ENCODE assay signal across 8 cellular contexts in the genomic region with DNA sequence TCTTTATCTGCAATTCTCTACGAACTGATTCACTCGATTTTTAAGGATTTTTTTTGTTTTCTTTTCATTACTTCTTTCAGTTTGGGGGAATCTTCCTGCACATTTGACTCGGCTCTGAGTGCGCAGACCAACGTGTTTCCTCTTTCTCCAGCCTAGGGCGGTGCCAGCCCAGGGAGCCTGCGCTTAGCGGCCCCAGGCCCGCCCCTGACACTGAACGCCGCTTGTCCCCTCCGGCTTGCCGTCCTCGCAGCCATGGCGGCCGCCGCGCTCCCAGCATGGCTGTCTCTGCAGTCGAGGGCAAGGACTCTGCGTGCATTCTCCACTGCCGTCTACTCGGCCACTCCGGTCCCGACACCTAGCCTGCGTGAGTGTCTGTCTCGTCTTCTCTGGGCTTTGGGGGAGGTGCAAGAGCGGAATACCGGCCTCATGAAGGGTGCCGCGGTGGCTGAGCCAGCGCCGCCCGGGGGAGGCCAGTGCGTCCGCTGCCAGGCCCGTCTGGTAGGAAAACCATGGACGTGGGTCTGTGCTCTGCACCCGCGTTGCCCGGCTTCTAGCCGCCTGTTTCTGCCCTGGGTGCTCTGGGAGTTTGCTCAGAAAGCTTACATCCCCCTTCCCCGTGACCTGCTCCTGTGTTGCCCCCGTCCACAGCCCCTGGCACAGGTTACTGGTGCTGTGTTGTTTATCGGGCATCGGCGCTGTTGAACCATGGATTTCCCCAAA. TPM values are rescaled to one million over a fixed set of nuclear protein-coding genes. Genes with fewer than 3 reads are reported as not detected.
DNase-seq lines count a peak whose midpoint lies in the region; ATAC-seq, FAIRE-seq and TF ChIP-seq lines count a peak whose summit lies in the region.

A gene (plus strand): TSS at position 241 of the 720 bp plus-strand sequence. CDS start 12 bp downstream, at position 253.

- no peaks in the 10 kb centered on the region for H3K9me3 ChIP-seq in HUES48 (ENCODE audit: control insufficient read depth, insufficient read depth, low read length)
- H3K9me3 ChIP-seq in OCI-LY3 (ENCODE audit: insufficient read depth, low read length), result no peaks in the 10 kb centered on the region
- H3K9me3 ChIP-seq in endothelial cell of umbilical vein (replicated peaks; ENCODE audit: control insufficient read depth, insufficient read depth, low read length), result no peaks in the 10 kb centered on the region
- no peaks in the 10 kb centered on the region for H3K9me3 ChIP-seq in mucosa of descending colon

- TF ChIP-seq CTCF in OCI-LY3 (IDR thresholded peaks at IDR 0.05; ENCODE audit: low read depth, low read length) (no peak), endothelial cell of umbilical vein (IDR thresholded peaks at IDR 0.05; ENCODE audit: extremely low read depth in 1 of 2, insufficient read depth in 1 of 2, low read depth in 1 of 2, low read length in 2 of 2) (no peak), mucosa of descending colon (IDR thresholded peaks at IDR 0.05) (no peak)

- peaks cover 50% of the 10 kb centered on the region for H3K79me2 ChIP-seq in OCI-LY3 (ENCODE audit: low read length)
- H3K79me2 ChIP-seq in endothelial cell of umbilical vein (ENCODE audit: control insufficient read depth, insufficient read depth, low read length), result peaks cover 44% of the 10 kb centered on the region

- intact Hi-C loops in endothelial cell of umbilical vein (cut with micrococcal nuclease), result no loop called here
- intact Hi-C loops in mucosa of descending colon (cut with DNase I, micrococcal nuclease), result no loop called here

- H3K4me1 ChIP-seq in HUES48 (ENCODE audit: control insufficient read depth, insufficient read depth, low read length), result peaks cover 9% of the 10 kb centered on the region
- peaks cover 12% of the 10 kb centered on the region for H3K4me1 ChIP-seq in OCI-LY3 (ENCODE audit: low read length)
- H3K4me1 ChIP-seq in endothelial cell of umbilical vein (ENCODE audit: control insufficient read depth, extremely low read depth, insufficient read depth, low read length), result peaks cover 10% of the 10 kb centered on the region
- no peaks in the 10 kb centered on the region for H3K4me1 ChIP-seq in mucosa of descending colon (ENCODE audit: low read depth)

- POLR2A ChIA-PET in endothelial cell of umbilical vein (lab: Charles Lee), result no interaction called here

- peak; percentile 97 for ATAC-seq in GM21423 (IDR thresholded peaks at IDR 0.05; ENCODE audit: unreplicated experiment)
- ATAC-seq in mucosa of descending colon, result peak; percentile 99

- TF ChIP-seq POLR2A in endothelial cell of umbilical vein (IDR thresholded peaks at IDR 0.05; ENCODE audit: low read depth, low read length), result peak; percentile 87

- CTCF ChIA-PET in endothelial cell of umbilical vein (lab: Charles Lee), result no interaction called here

- peak within 1 kb of the TSS; percentile 80 for H3K4me2 ChIP-seq in OCI-LY3 (ENCODE audit: low read length)
- peak within 1 kb of the TSS; percentile 84 for H3K4me2 ChIP-seq in endothelial cell of umbilical vein (ENCODE audit: insufficient read depth, low read length)

- TSS peak; percentile 49 for BruUV-seq in endothelial cell of umbilical vein (replicated peaks; lab: Mats Ljungman, UMichigan)

- H3K27me3 ChIP-seq in HUES48 (ENCODE audit: control insufficient read depth, insufficient read depth, low read length) (no peaks in the 10 kb centered on the region), OCI-LY3 (ENCODE audit: low read depth, low read length) (no peaks in the 10 kb centered on the region), endothelial cell of umbilical vein (ENCODE audit: control insufficient read depth in 2 of 2, insufficient read depth in 2 of 2, low read length in 2 of 2) (no peaks in the 10 kb centered on the region)

- H3K4me3 ChIP-seq in HUES48 (ENCODE audit: low read depth, low read length) (peak within 1 kb of the TSS; percentile 87), OCI-LY3 (ENCODE audit: low read length) (peak within 1 kb of the TSS; percentile 96), endothelial cell of umbilical vein (replicated peaks in 1 of 3; ENCODE audit: insufficient read depth in 1 of 3, low read depth in 1 of 3, low read length in 3 of 3) (peak within 1 kb of the TSS; percentile 86 to 93 (median 91)), mucosa of descending colon (peak within 1 kb of the TSS; percentile 88)

- H4K20me1 ChIP-seq in OCI-LY3 (ENCODE audit: insufficient read depth, low read length), result peaks cover 11% of the 10 kb centered on the region
- no peaks in the 10 kb centered on the region for H4K20me1 ChIP-seq in endothelial cell of umbilical vein (replicated peaks; ENCODE audit: control insufficient read depth, extremely low read depth, insufficient read depth, low read length)

- DNase-seq in DMS 273 (lab: John Stamatoyannopoulos, UW; ENCODE audit: unreplicated experiment) (peak; percentile 91), activated T-cell treated with anti-CD3 and anti-CD28 coated beads for 1 hour (ENCODE audit: low read depth) (peak; percentile 84), endothelial cell of umbilical vein (ENCODE audit: low read depth, low spot score) (peak; percentile 94), mucosa of descending colon (peak; percentile 94 to 95 (median 95))
- peak; percentile 75 to 86 for DNase-seq in stimulated activated CD8-positive, alpha-beta memory T cell treated with anti-CD3 and anti-CD28 coated beads, Interleukin-4, amount 100 ng/mL, for 1 hour (ENCODE audit: low read depth in 2 of 2, low spot score in 1 of 2)

- dilution Hi-C loops in endothelial cell of umbilical vein (cut with MboI; ENCODE audit: extremely low pct_ligation_motif_present, low sequenced_read_pairs), result no loop called here

- H3K36me3 ChIP-seq in HUES48 (ENCODE audit: control insufficient read depth, insufficient read depth, low read length) (peaks cover 15% of the 10 kb centered on the region), OCI-LY3 (replicated peaks; ENCODE audit: low read depth, low read length) (peaks cover 3% of the 10 kb centered on the region), endothelial cell of umbilical vein (ENCODE audit: control insufficient read depth in 2 of 2, extremely low read depth in 1 of 2, insufficient read depth in 2 of 2, low read length in 2 of 2) (no peaks in the 10 kb centered on the region), mucosa of descending colon (ENCODE audit: low read depth) (no peaks in the 10 kb centered on the region)

- peak; percentile 86 for FAIRE-seq in endothelial cell of umbilical vein (lab: Jason Lieb, UNC)

- H3K9me1 ChIP-seq in endothelial cell of umbilical vein (replicated peaks; ENCODE audit: control insufficient read depth, extremely low read depth, insufficient read depth, low read length), result no peaks in the 10 kb centered on the region

- H2AFZ ChIP-seq in OCI-LY3 (ENCODE audit: low read depth, low read length), result peak within 1 kb of the TSS; percentile 88
- H2AFZ ChIP-seq in endothelial cell of umbilical vein (ENCODE audit: low read depth, low read length), result peak within 1 kb of the TSS; percentile 93

- H3K27ac ChIP-seq in HUES48 (ENCODE audit: low read depth, low read length) (peak within 1 kb of the TSS; percentile 67), OCI-LY3 (ENCODE audit: low read length) (peak within 1 kb of the TSS; percentile 50), endothelial cell of umbilical vein (ENCODE audit: insufficient read depth, low read depth, low read length) (peak within 1 kb of the TSS; percentile 46)

- H3K9ac ChIP-seq in HUES48 (ENCODE audit: low read depth, low read length) (peak within 1 kb of the TSS; percentile 85), OCI-LY3 (ENCODE audit: low read length) (peak within 1 kb of the TSS; percentile 88), endothelial cell of umbilical vein (replicated peaks; ENCODE audit: extremely low read depth, insufficient read depth, low read length) (peak within 1 kb of the TSS; percentile 67)

TF ChIP-seq in endothelial cell of umbilical vein, 7 proteins besides CTCF, POLR2A, EP300 and RAD21:
- TF ChIP-seq POLR2AphosphoS5 (IDR thresholded peaks at IDR 0.05; ENCODE audit: insufficient read depth, low read depth, low read length) (peak; percentile 97), EZH2 (IDR thresholded peaks at IDR 0.05; ENCODE audit: borderline replicate concordance, low read depth, low read length, severe bottlenecking) (no peak), MYC (IDR thresholded peaks at IDR 0.05; ENCODE audit: low read depth, low read length) (peak; percentile 92), GATA2 (IDR thresholded peaks at IDR 0.05; ENCODE audit: insufficient read depth, insufficient read length, low read depth, low read length) (no peak), FOS (IDR thresholded peaks at IDR 0.05; ENCODE audit: borderline replicate concordance, insufficient read depth, low read length) (no peak), JUN (IDR thresholded peaks at IDR 0.05; ENCODE audit: borderline replicate concordance, insufficient read depth, insufficient read length, low read depth) (no peak)
- TF ChIP-seq, protein P1, sequence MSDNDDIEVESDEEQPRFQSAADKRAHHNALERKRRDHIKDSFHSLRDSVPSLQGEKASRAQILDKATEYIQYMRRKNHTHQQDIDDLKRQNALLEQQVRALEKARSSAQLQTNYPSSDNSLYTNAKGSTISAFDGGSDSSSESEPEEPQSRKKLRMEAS (IDR thresholded peaks at IDR 0.05; ENCODE audit: insufficient read depth, insufficient read length), result peak; percentile 84

RNA-seq across cellular contexts. Expression of the gene that starts here (rescaled TPM):
- 38.2 and 38.6 TPM in 2 replicates for total RNA-seq in endothelial cell of umbilical vein
- polyA plus RNA-seq in endothelial cell of umbilical vein, result 17.3 and 22.7 TPM in 2 replicates
- polyA plus RNA-seq in endothelial cell of umbilical vein (2011; cell fraction: cytosol; rRNA removed), result 44.8 and 48.3 TPM in 2 replicates
- polyA plus RNA-seq in endothelial cell of umbilical vein (2011; cell fraction: nucleus; rRNA removed), result 20.6 and 23.1 TPM in 2 replicates
- polyA plus RNA-seq in endothelial cell of umbilical vein (2012), result 42.6 and 56.7 TPM in 2 replicates
- polyA minus RNA-seq in endothelial cell of umbilical vein, result 10.8 and 13.2 TPM in 2 replicates
- polyA minus RNA-seq in endothelial cell of umbilical vein (2011; cell fraction: cytosol; rRNA and poly(A)+ RNA removed), result 80.6 TPM
- polyA minus RNA-seq in endothelial cell of umbilical vein (2011; cell fraction: nucleus; rRNA and poly(A)+ RNA removed), result 6.1 and 9.0 TPM in 2 replicates
- 10 to 100 TPM; 50.2 to 72.6 (median 67.3) TPM for total RNA-seq in mucosa of descending colon

Comparison
In these comparisons a context has a peak if more than half of its experiments do, and no peak if none do; other contexts are left out.
1. Peak in every context shown above with its lines: DNase-seq, ATAC-seq, H3K4me3 ChIP-seq and H3K27ac ChIP-seq.